ENCODE assay signal across 14 cellular contexts in genomic region chr5:149545327-149545726, GRCh38. TPM values are rescaled to one million over a fixed set of nuclear protein-coding genes. Genes with fewer than 3 reads are reported as not detected.
A peak's percentile ranks its signal among the peaks of the same experiment; 100 is the strongest.
DNase-seq lines count a peak whose midpoint lies in the region; ATAC-seq and TF ChIP-seq lines count a peak whose summit lies in the region.
"Had no signal": no experiment of that assay in that cellular context is flagged by ENCODE, and none has a peak within 500 bp of the region (broad histone marks: within the 10 kb centered on the region; RNA-seq: fewer than 3 reads in every experiment).

No MANE protein-coding gene starts in this region.

- no peak overlapping the region for H3T11ph ChIP-seq in H9 (ENCODE audit: low read length)

- ATAC-seq in CD8-positive, alpha-beta T cell, result no peak
- ATAC-seq: foreskin keratinocyte had no signal

- H3K4me3 ChIP-seq in CD8-positive, alpha-beta T cell (ENCODE audit: low read depth, low read length), result no peak overlapping the region
- H3K4me3 ChIP-seq in trophoblast cell (ENCODE audit: low read depth, low read length) (no peak overlapping the region), ascending aorta (peak overlapping the region in 1 of 2 donors; percentile 7)
- H3K4me3 ChIP-seq: colonic mucosa, suprapubic skin had no signal

- H3K23ac ChIP-seq in H9 (ENCODE audit: insufficient read length, low read depth, low read length) (no peak overlapping the region), trophoblast cell (ENCODE audit: low read length) (no peak overlapping the region)

- peak overlapping the region; percentile 32 for H3K27ac Mint-ChIP-seq in CD8-positive, alpha-beta T cell
- H3K27ac Mint-ChIP-seq in H9 (peak overlapping the region in 2 of 3 experiments; percentile 86 to 91; a peak in 3 of 7 replicates), Calu3 (ENCODE audit: unreplicated experiment) (no peak overlapping the region)
- H3K27ac Mint-ChIP-seq in dendritic cell treated with granulocyte-macrophage colony-stimulating factor and Interleukin-4, amounts not matched to agents 40 ng/mL and 50 ng/mL, for 4 days, result peak overlapping the region; percentile 50

- H3K79me2 ChIP-seq in H9 (ENCODE audit: insufficient read depth, low read length) (peaks cover 87% of the 10 kb centered on the region), trophoblast cell (ENCODE audit: control insufficient read depth, insufficient read depth, low read length, poor library complexity) (peaks cover 50% of the 10 kb centered on the region)

- H3K23me2 ChIP-seq in H9 (ENCODE audit: insufficient read length, low read depth, low read length, poor library complexity, severe bottlenecking), result peaks cover 11% of the 10 kb centered on the region

- TF ChIP-seq CTCF in CD8-positive, alpha-beta T cell (IDR thresholded peaks at IDR 0.05), result no peak
- TF ChIP-seq CTCF in H9 (conservative IDR thresholded peaks at IDR 0.05) (no peak), ascending aorta (IDR thresholded peaks at IDR 0.05) (no peak), Calu3 (IDR thresholded peaks at IDR 0.05; ENCODE audit: unreplicated experiment) (no peak)

- H3K4me3 Mint-ChIP-seq in CD8-positive, alpha-beta T cell, result no peak overlapping the region
- H3K4me3 Mint-ChIP-seq in H9, result no peak overlapping the region
- H3K4me3 Mint-ChIP-seq in dendritic cell treated with granulocyte-macrophage colony-stimulating factor and Interleukin-4, amounts not matched to agents 40 ng/mL and 50 ng/mL, for 4 days, result no peak overlapping the region
- H3K4me3 Mint-ChIP-seq in Calu3 (ENCODE audit: low read depth, unreplicated experiment), result no peak overlapping the region

- H4K5ac ChIP-seq in H9 (ENCODE audit: insufficient read length, low read depth, low read length), result no peak overlapping the region

- H3K36me3 ChIP-seq in CD8-positive, alpha-beta T cell (ENCODE audit: insufficient read depth, low read length), result peaks cover 17% of the 10 kb centered on the region
- H3K36me3 ChIP-seq in trophoblast cell (ENCODE audit: control insufficient read depth in 1 of 2, insufficient read depth in 2 of 2, low read length in 2 of 2), result peaks cover 44 to 45% of the 10 kb centered on the region in 2 experiments
- H3K36me3 ChIP-seq in ascending aorta, result peaks cover 33% of the 10 kb centered on the region in 2 donors
- H3K36me3 ChIP-seq: colonic mucosa had no signal

- POLR2A ChIA-PET in CD8-positive, alpha-beta T cell (lab: Charles Lee), result no interaction called here

- H2AK5ac ChIP-seq in H9 (ENCODE audit: insufficient read length, low read length) (no peak overlapping the region), trophoblast cell (ENCODE audit: low read length) (no peak overlapping the region)

- H3K56ac ChIP-seq in H9 (ENCODE audit: insufficient read length, low read depth, low read length), result no peak overlapping the region

- no peaks in the 10 kb centered on the region for H3K27me3 Mint-ChIP-seq in CD8-positive, alpha-beta T cell (ENCODE audit: low read depth)
- H3K27me3 Mint-ChIP-seq in H9 (ENCODE audit: low read depth) (no peaks in the 10 kb centered on the region), Calu3 (ENCODE audit: unreplicated experiment) (no peaks in the 10 kb centered on the region)
- no peaks in the 10 kb centered on the region for H3K27me3 Mint-ChIP-seq in dendritic cell treated with granulocyte-macrophage colony-stimulating factor and Interleukin-4, amounts not matched to agents 40 ng/mL and 50 ng/mL, for 4 days
- H3K27me3 Mint-ChIP-seq: IgD-negative memory B cell had no signal

- no peak overlapping the region for H3K18ac ChIP-seq in H9 (ENCODE audit: insufficient read length, low read depth, low read length)
- H3K18ac ChIP-seq in trophoblast cell (ENCODE audit: low read length), result no peak overlapping the region

- H2BK5ac ChIP-seq in H9 (ENCODE audit: insufficient read length, low read length) (no peak overlapping the region), trophoblast cell (ENCODE audit: low read depth, low read length, poor library complexity) (no peak overlapping the region)

- H3K9ac ChIP-seq in H9 (ENCODE audit: extremely low read depth, insufficient read length, low read length), result no peak overlapping the region
- no peak overlapping the region for H3K9ac ChIP-seq in trophoblast cell (ENCODE audit: low read length)

- peaks cover 3% of the 10 kb centered on the region for H3K79me1 ChIP-seq in H9 (ENCODE audit: insufficient read depth, low read depth, low read length, poor library complexity, severe bottlenecking)
- H3K79me1 ChIP-seq in trophoblast cell (ENCODE audit: low read length), result peaks cover 10% of the 10 kb centered on the region

- no peak overlapping the region for H4K12ac ChIP-seq in trophoblast cell (ENCODE audit: low read depth, low read length)

- H4K91ac ChIP-seq in H9 (ENCODE audit: insufficient read length, low read depth, low read length) (no peak overlapping the region), trophoblast cell (ENCODE audit: low read depth, low read length) (no peak overlapping the region)

- CTCF ChIA-PET in CD8-positive, alpha-beta T cell (lab: Charles Lee), result interaction anchor here (0.7 to 3.0 kb wide), 3 partner anchors 19 to 110 kb away, joined by 3 to 14 read pairs (median 4); no protein-coding TSS in a partner anchor
- CTCF ChIA-PET in Calu3 (lab: Charles Lee), result no interaction called here

- H3K9me3 Mint-ChIP-seq in CD8-positive, alpha-beta T cell, result no peaks in the 10 kb centered on the region
- H3K9me3 Mint-ChIP-seq in H9, result peaks cover 0 to 2% of the 10 kb centered on the region in 2 experiments; a peak in 2 of 5 replicates
- no peaks in the 10 kb centered on the region for H3K9me3 Mint-ChIP-seq in dendritic cell treated with granulocyte-macrophage colony-stimulating factor and Interleukin-4, amounts not matched to agents 40 ng/mL and 50 ng/mL, for 4 days
- no peaks in the 10 kb centered on the region for H3K9me3 Mint-ChIP-seq in Calu3 (ENCODE audit: low read depth, unreplicated experiment)
- H3K9me3 Mint-ChIP-seq: IgD-negative memory B cell had no signal

- H3K9me3 ChIP-seq in CD8-positive, alpha-beta T cell (ENCODE audit: low read length), result no peaks in the 10 kb centered on the region
- no peaks in the 10 kb centered on the region for H3K9me3 ChIP-seq in H9 (ENCODE audit: control insufficient read depth, low read depth, low read length)
- no peaks in the 10 kb centered on the region for H3K9me3 ChIP-seq in trophoblast cell (ENCODE audit: insufficient read depth, low read depth, low read length)
- no peaks in the 10 kb centered on the region for H3K9me3 ChIP-seq in ascending aorta
- H3K9me3 ChIP-seq: colonic mucosa, suprapubic skin had no signal

- no TSS peak for BruUV-seq in Calu3 (replicated peaks; lab: Mats Ljungman, UMichigan)

- H2AFZ ChIP-seq in H9 (ENCODE audit: low read length), result no peak overlapping the region
- peak overlapping the region; percentile 3 for H2AFZ ChIP-seq in trophoblast cell (ENCODE audit: insufficient read depth, low read length, poor library complexity)

- H3K4ac ChIP-seq in H9 (ENCODE audit: low read depth, low read length), result no peak overlapping the region
- H3K4ac ChIP-seq in trophoblast cell (ENCODE audit: low read depth, low read length), result peak overlapping the region; percentile 100

- no peak overlapping the region for H3K4me2 ChIP-seq in H9 (ENCODE audit: insufficient read depth, insufficient read length, low read length)
- no peak overlapping the region for H3K4me2 ChIP-seq in trophoblast cell (ENCODE audit: low read length)

- peaks cover 74% of the 10 kb centered on the region for H3K36me3 Mint-ChIP-seq in CD8-positive, alpha-beta T cell
- H3K36me3 Mint-ChIP-seq in H9 (ENCODE audit: insufficient read depth in 1 of 3, low read depth in 3 of 3), result peaks cover 59 to 80% (median 76%) of the 10 kb centered on the region in 3 experiments
- peaks cover 89% of the 10 kb centered on the region for H3K36me3 Mint-ChIP-seq in dendritic cell treated with granulocyte-macrophage colony-stimulating factor and Interleukin-4, amounts not matched to agents 40 ng/mL and 50 ng/mL, for 4 days (ENCODE audit: low read depth)
- peaks cover 91% of the 10 kb centered on the region for H3K36me3 Mint-ChIP-seq in Calu3 (ENCODE audit: insufficient read depth, unreplicated experiment)
- H3K36me3 Mint-ChIP-seq: IgD-negative memory B cell had no signal

- peaks cover 49% of the 10 kb centered on the region for H3K4me1 ChIP-seq in CD8-positive, alpha-beta T cell (ENCODE audit: insufficient read depth, low read length)
- H3K4me1 ChIP-seq in H9 (ENCODE audit: insufficient read depth, low read length) (no peaks in the 10 kb centered on the region; the same call in 1 of the 2 replicates), trophoblast cell (ENCODE audit: control insufficient read depth in 1 of 2, insufficient read depth in 2 of 2, low read length in 2 of 2) (peaks cover 11 to 19% of the 10 kb centered on the region in 2 experiments), ascending aorta (peaks cover 15 to 53% of the 10 kb centered on the region in 2 donors)

- H3K14ac ChIP-seq in H9 (ENCODE audit: insufficient read depth, low read length), result no peak overlapping the region
- H3K14ac ChIP-seq in trophoblast cell (ENCODE audit: low read length), result no peak overlapping the region

- intact Hi-C loops in CD8-positive, alpha-beta T cell (cut with DNase I, micrococcal nuclease), result loop anchor here in 1 of 2 experiments (5.0 kb wide), 2 partner anchors 417 to 1158 kb away; partner anchors contain the start of gene SLC26A2
- intact Hi-C loops in dendritic cell treated with granulocyte-macrophage colony-stimulating factor and Interleukin-4, amounts not matched to agents 40 ng/mL and 50 ng/mL, for 4 days (cut with micrococcal nuclease), result loop anchor here (10.0 kb wide), 1 partner anchor 51 kb away; no protein-coding TSS in a partner anchor
- intact Hi-C loops in ascending aorta (cut with DNase I), result no loop called here
- intact Hi-C loops in Calu3 (cut with micrococcal nuclease; ENCODE audit: unreplicated experiment), result loop anchor here (5.0 kb wide), 1 partner anchor 33 kb away; no protein-coding TSS in a partner anchor

- no peak overlapping the region for H4K8ac ChIP-seq in H9 (replicated peaks; ENCODE audit: insufficient read length, low read depth, low read length)
- H4K8ac ChIP-seq in trophoblast cell (ENCODE audit: low read depth, low read length), result no peak overlapping the region

- no peak overlapping the region for H2BK20ac ChIP-seq in H9 (ENCODE audit: low read depth, low read length, poor library complexity, severe bottlenecking)

- H2BK12ac ChIP-seq in H9 (ENCODE audit: insufficient read length, low read depth, low read length) (no peak overlapping the region), trophoblast cell (ENCODE audit: low read length) (no peak overlapping the region)

- no peak for DNase-seq in CD8-positive, alpha-beta T cell
- DNase-seq in H9 (no peak), trophoblast cell (no peak), ascending aorta (ENCODE audit: low spot score in 2 of 2) (no peak), Calu3 (no peak), SW 1271 (lab: John Stamatoyannopoulos, UW) (no peak)
- DNase-seq: activated naive CD4-positive, alpha-beta T cell; colonic mucosa; foreskin keratinocyte; NCI-H2029 treated with DMSO at 0.1 percent for 48 hours; stimulated activated CD4-positive, alpha-beta T cell treated with anti-CD3 and anti-CD28 coated beads, Interleukin-4, amount 100 ng/mL, for 24 hours had no signal

- no peak overlapping the region for H2BK120ac ChIP-seq in H9 (ENCODE audit: low read depth, low read length, poor library complexity, severe bottlenecking)
- no peak overlapping the region for H2BK120ac ChIP-seq in trophoblast cell (ENCODE audit: insufficient read depth, low read length, poor library complexity)

- no peaks in the 10 kb centered on the region for H3K27me3 ChIP-seq in CD8-positive, alpha-beta T cell (ENCODE audit: insufficient read depth, low read length)
- H3K27me3 ChIP-seq in H9 (ENCODE audit: insufficient read depth, low read length) (no peaks in the 10 kb centered on the region), trophoblast cell (ENCODE audit: insufficient read depth, low read length) (no peaks in the 10 kb centered on the region), ascending aorta (no peaks in the 10 kb centered on the region)
- H3K27me3 ChIP-seq: colonic mucosa, foreskin keratinocyte, suprapubic skin had no signal

- peaks cover 72% of the 10 kb centered on the region for H3K4me1 Mint-ChIP-seq in CD8-positive, alpha-beta T cell (ENCODE audit: low read depth)
- H3K4me1 Mint-ChIP-seq in H9 (peaks cover 43 to 55% of the 10 kb centered on the region in 2 experiments), Calu3 (ENCODE audit: low read depth, unreplicated experiment) (peaks cover 41% of the 10 kb centered on the region)
- H3K4me1 Mint-ChIP-seq in dendritic cell treated with granulocyte-macrophage colony-stimulating factor and Interleukin-4, amounts not matched to agents 40 ng/mL and 50 ng/mL, for 4 days (ENCODE audit: low read depth), result peaks cover 60% of the 10 kb centered on the region

- WGBS in H9 (ENCODE audit: extremely low coverage, insufficient read length, low lambda C conversion rate), result no CpG with 5 or more reads among the region's 6 CpGs
- WGBS in trophoblast cell (ENCODE audit: extremely low coverage, insufficient coverage, insufficient read length), result no CpG with 5 or more reads among the region's 6 CpGs

- no peaks in the 10 kb centered on the region for H4K20me1 ChIP-seq in H9 (ENCODE audit: control insufficient read depth, insufficient read depth, insufficient read length)

- no peak overlapping the region for H3K27ac ChIP-seq in CD8-positive, alpha-beta T cell (ENCODE audit: low read depth, low read length)
- no peak overlapping the region for H3K27ac ChIP-seq in H9 (ENCODE audit: insufficient read length, low read depth, low read length)
- no peak overlapping the region for H3K27ac ChIP-seq in trophoblast cell (ENCODE audit: low read depth, low read length)
- no peak overlapping the region for H3K27ac ChIP-seq in ascending aorta
- H3K27ac ChIP-seq: colonic mucosa, foreskin keratinocyte had no signal

- H2BK15ac ChIP-seq in H9 (ENCODE audit: low read depth, low read length), result no peak overlapping the region

RNA-seq across cellular contexts. Expression of gene CSNK1A1, which starts 5.9 kb away (rescaled TPM):
- 100 to 1,000 TPM; 213 to 221 TPM for total RNA-seq in CD8-positive, alpha-beta T cell
- total RNA-seq in H9 (2021), result 304 and 310 TPM in 2 replicates
- polyA plus RNA-seq in trophoblast cell (2013), result 307 TPM in 2 replicates
- total RNA-seq in ascending aorta, result 219 TPM
- total RNA-seq in Calu3 (2022), result 350 and 377 TPM in 2 replicates

RNA-seq across cellular contexts. Expression of gene ARHGEF37, which starts 36.0 kb away (rescaled TPM):
- total RNA-seq in CD8-positive, alpha-beta T cell, result not detected
- total RNA-seq in H9 (2021), result 0.39 and 0.42 TPM in 2 replicates
- 0.89 and 0.93 TPM in 2 replicates for polyA plus RNA-seq in trophoblast cell (2013)
- 13.4 TPM for total RNA-seq in ascending aorta
- 13.0 and 16.1 TPM in 2 replicates for total RNA-seq in Calu3 (2022)
